Comparison of ENCODE assay signal across 2 cellular contexts in genomic region chr16:50635505-50636392, GRCh38.
A peak's percentile ranks its signal among the peaks of the same experiment; 100 is the strongest.
TF ChIP-seq lines count a peak whose summit lies in the region.

No MANE protein-coding gene starts in this region.

TF ChIP-seq in A549, 52 proteins besides CTCF, POLR2A, EP300 and RAD21:
- TF ChIP-seq USF2 (IDR thresholded peaks at IDR 0.05) (peak; percentile 44; the same call in 1 of the 2 replicates), HMGXB4 (CRISPR knock-in tag; IDR thresholded peaks at IDR 0.05; ENCODE audit: borderline replicate concordance) (no peak)
TF ChIP-seq in A549: peak in this region for 1.

TF ChIP-seq in K562, 482 proteins besides CTCF, POLR2A, EP300 and RAD21 (continues in another document):
- no peak for TF ChIP-seq TEAD1 (CRISPR knock-in tag; IDR thresholded peaks at IDR 0.05)
- no peak for TF ChIP-seq ZHX1 (conservative IDR thresholded peaks at IDR 0.05; ENCODE audit: low read length)
- no peak for TF ChIP-seq KLF6 (CRISPR knock-in tag; IDR thresholded peaks at IDR 0.05; ENCODE audit: borderline replicate concordance)
- TF ChIP-seq ZBTB2 (IDR thresholded peaks at IDR 0.05), result no peak
- TF ChIP-seq TFAM (CRISPR knock-in tag; conservative IDR thresholded peaks at IDR 0.05), result no peak
- TF ChIP-seq TFE3 (CRISPR knock-in tag; IDR thresholded peaks at IDR 0.05), result peak; percentile 66
- TF ChIP-seq U2AF2 (optimal IDR thresholded peaks at IDR 0.05; ENCODE audit: low read depth, low read length), result no peak
- 0 out of 2 replicates have a peak, but pooled peaks have one; percentile 33 for TF ChIP-seq ELF1 (tag; IDR thresholded peaks at IDR 0.05)
- no peak for TF ChIP-seq MAFG (tag; conservative IDR thresholded peaks at IDR 0.05)
- no peak for TF ChIP-seq HDAC8 (tag; IDR thresholded peaks at IDR 0.05)
- no peak for TF ChIP-seq ADNP (tag; IDR thresholded peaks at IDR 0.05)
- no peak for TF ChIP-seq CGGBP1 (CRISPR knock-in tag; IDR thresholded peaks at IDR 0.05)
- TF ChIP-seq NR3C1 (CRISPR knock-in tag; IDR thresholded peaks at IDR 0.05), result no peak
- TF ChIP-seq USF1 (CRISPR knock-in tag; IDR thresholded peaks at IDR 0.05), result peak; percentile 86
- no peak for TF ChIP-seq MTA1 (IDR thresholded peaks at IDR 0.05; ENCODE audit: borderline replicate concordance)
- TF ChIP-seq ZNF655 (CRISPR knock-in tag; IDR thresholded peaks at IDR 0.05), result no peak
- no peak for TF ChIP-seq SMARCC2 (IDR thresholded peaks at IDR 0.05; ENCODE audit: low read depth)
- no peak for TF ChIP-seq ELF4 (CRISPR knock-in tag; IDR thresholded peaks at IDR 0.05)
- no peak for TF ChIP-seq E2F5 (CRISPR knock-in tag; IDR thresholded peaks at IDR 0.05)
- no peak for TF ChIP-seq NCOR1 (IDR thresholded peaks at IDR 0.05)
- no peak for TF ChIP-seq HBP1 (CRISPR knock-in tag; IDR thresholded peaks at IDR 0.05)
- TF ChIP-seq TEAD4 (IDR thresholded peaks at IDR 0.05; ENCODE audit: low read length), result no peak
- TF ChIP-seq TEAD4 (CRISPR knock-in tag; IDR thresholded peaks at IDR 0.05; ENCODE audit: borderline replicate concordance), result no peak
- TF ChIP-seq ILF3 (IDR thresholded peaks at IDR 0.05; ENCODE audit: borderline replicate concordance), result no peak
- no peak for TF ChIP-seq PRMT5 (CRISPR knock-in tag; IDR thresholded peaks at IDR 0.05)
- no peak for TF ChIP-seq FOXK1 (CRISPR knock-in tag; IDR thresholded peaks at IDR 0.05; ENCODE audit: borderline replicate concordance)
- TF ChIP-seq NBN (IDR thresholded peaks at IDR 0.05; ENCODE audit: low read depth), result no peak
- peak; percentile 84 for TF ChIP-seq ZBTB40 (IDR thresholded peaks at IDR 0.05)
- TF ChIP-seq ZBTB40 (CRISPR knock-in tag; IDR thresholded peaks at IDR 0.05), result no peak
- TF ChIP-seq MCM3 (IDR thresholded peaks at IDR 0.05), result no peak
- TF ChIP-seq OTX1 (CRISPR knock-in tag; IDR thresholded peaks at IDR 0.05), result no peak
- TF ChIP-seq ZBTB11 (CRISPR knock-in tag; IDR thresholded peaks at IDR 0.05), result peak in 2 of 3 experiments; percentile 55 to 70; a peak in 3 of 6 replicates
- no peak for TF ChIP-seq TSC22D4 (tag; IDR thresholded peaks at IDR 0.05)
- peak; percentile 31; the same call in 1 of the 2 replicates for TF ChIP-seq CBFA2T2 (conservative IDR thresholded peaks at IDR 0.05)
